ENCODE assay signal across 21 cellular contexts in the genomic region with DNA sequence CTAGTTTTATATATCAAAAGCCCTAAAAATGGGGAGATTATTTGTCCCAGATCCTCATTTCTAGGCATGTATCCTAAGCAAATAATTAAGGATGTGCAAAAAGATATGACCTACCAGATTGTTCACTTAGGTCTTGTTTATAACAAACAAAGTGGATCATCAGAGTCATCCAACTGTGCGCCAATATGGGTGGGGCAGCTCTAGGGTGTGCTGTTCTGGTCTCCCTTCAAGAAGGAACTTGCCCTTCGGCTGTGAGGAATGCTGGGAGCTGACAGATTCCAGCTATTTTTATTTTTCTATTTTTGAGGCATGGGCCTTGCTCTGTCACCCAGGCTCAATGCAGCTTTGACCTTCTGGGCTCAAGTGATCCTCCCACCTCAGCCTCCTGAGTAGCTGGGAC. TPM values are rescaled to one million over a fixed set of nuclear protein-coding genes. Genes with fewer than 3 reads are reported as not detected.
DNase-seq lines count a peak whose midpoint lies in the region; ATAC-seq and TF ChIP-seq lines count a peak whose summit lies in the region.
"Had no signal": no experiment of that assay in that cellular context is flagged by ENCODE, and none has a peak within 500 bp of the region (broad histone marks: within the 10 kb centered on the region; RNA-seq: fewer than 3 reads in every experiment).

No MANE protein-coding gene starts in this region.

- POLR2A ChIA-PET in RWPE1 (lab: Yijun Ruan, JAX; ENCODE audit: low non-redundant PET), result no interaction called here
- POLR2A ChIA-PET in CD8-positive, alpha-beta memory T cell (lab: Charles Lee), result no interaction called here

- H3K27ac ChIP-seq in C4-2B, result peak overlapping the region; percentile 33
- peak overlapping the region; percentile 28; the same call in 1 of the 2 replicates for H3K27ac ChIP-seq in RWPE1
- H3K27ac ChIP-seq in CD8-positive, alpha-beta memory T cell (ENCODE audit: low read depth, low read length), result no peak overlapping the region
- H3K27ac ChIP-seq: SJSA1 had no signal

- CTCF ChIA-PET in RWPE1 (lab: Yijun Ruan, JAX), result no interaction called here
- CTCF ChIA-PET in CD8-positive, alpha-beta memory T cell (lab: Charles Lee), result no interaction called here

- peaks cover 6 to 11% of the 10 kb centered on the region in 2 donors for H3K27me3 Mint-ChIP-seq in CD8-positive, alpha-beta memory T cell
- H3K27me3 Mint-ChIP-seq in effector memory CD8-positive, alpha-beta T cell, result peaks cover 8 to 19% of the 10 kb centered on the region in 2 donors

- no peaks in the 10 kb centered on the region for H3K36me3 ChIP-seq in mucosa of descending colon (ENCODE audit: low read depth)
- no peaks in the 10 kb centered on the region for H3K36me3 ChIP-seq in CD8-positive, alpha-beta memory T cell (ENCODE audit: insufficient read depth, low read length)
- H3K36me3 ChIP-seq: SJSA1 had no signal

- H3K9me3 Mint-ChIP-seq in CD8-positive, alpha-beta memory T cell, result no peaks in the 10 kb centered on the region
- H3K9me3 Mint-ChIP-seq in effector memory CD8-positive, alpha-beta T cell, result no peaks in the 10 kb centered on the region

- H3K27me3 ChIP-seq in CD8-positive, alpha-beta memory T cell (ENCODE audit: insufficient read depth, low read length, poor library complexity, severe bottlenecking), result no peaks in the 10 kb centered on the region
- H3K27me3 ChIP-seq: SJSA1 had no signal

- intact Hi-C loops in mucosa of descending colon (cut with DNase I, micrococcal nuclease), result no loop called here

- no peaks in the 10 kb centered on the region for H3K36me3 Mint-ChIP-seq in CD8-positive, alpha-beta memory T cell
- no peaks in the 10 kb centered on the region for H3K36me3 Mint-ChIP-seq in effector memory CD8-positive, alpha-beta T cell (ENCODE audit: insufficient read depth)
- H3K36me3 Mint-ChIP-seq: CD14-positive monocyte had no signal

- H3K4me3 ChIP-seq in epithelial cell of esophagus (ENCODE audit: low read length), result no peak overlapping the region
- no peak overlapping the region for H3K4me3 ChIP-seq in mucosa of descending colon
- H3K4me3 ChIP-seq in CD8-positive, alpha-beta memory T cell (ENCODE audit: low read length), result no peak overlapping the region
- H3K4me3 ChIP-seq: SJSA1 had no signal

- H3K27ac Mint-ChIP-seq in CD8-positive, alpha-beta memory T cell, result no peak overlapping the region
- H3K27ac Mint-ChIP-seq in effector memory CD8-positive, alpha-beta T cell, result no peak overlapping the region
- H3K27ac Mint-ChIP-seq: CD14-positive monocyte had no signal

- TF ChIP-seq CTCF in C4-2B (conservative IDR thresholded peaks at IDR 0.05) (no peak), RWPE1 (conservative IDR thresholded peaks at IDR 0.05; ENCODE audit: low read depth) (no peak), epithelial cell of esophagus (IDR thresholded peaks at IDR 0.05; ENCODE audit: insufficient read depth, low read depth, low read length, missing control alignments) (no peak), mucosa of descending colon (IDR thresholded peaks at IDR 0.05) (no peak)

- H3K9me3 ChIP-seq in mucosa of descending colon, result no peaks in the 10 kb centered on the region
- H3K9me3 ChIP-seq in CD8-positive, alpha-beta memory T cell (ENCODE audit: low read length), result no peaks in the 10 kb centered on the region
- H3K9me3 ChIP-seq: SJSA1 had no signal

- DNase-seq in RWPE1 (ENCODE audit: low spot score), result peak; percentile 81
- DNase-seq in epithelial cell of esophagus (ENCODE audit: low read depth), result peak; percentile 90
- peak in 1 of 3 donors; percentile 68 for DNase-seq in mucosa of descending colon
- DNase-seq in CD8-positive, alpha-beta memory T cell, result no peak
- DNase-seq in effector memory CD8-positive, alpha-beta T cell, result no peak
- no peak for DNase-seq in HCEC 1CT
- DNase-seq: Kasumi-1, NCI-H1092 treated with DMSO at 0.1 percent for 48 hours, NCI-H146, NCI-H2029, NCI-H226, NCI-H524, NCI-H774 had no signal

- peaks cover 4% of the 10 kb centered on the region for H3K4me1 ChIP-seq in mucosa of descending colon (ENCODE audit: low read depth)
- H3K4me1 ChIP-seq in CD8-positive, alpha-beta memory T cell (ENCODE audit: insufficient read depth, low read length), result no peaks in the 10 kb centered on the region
- H3K4me1 ChIP-seq: SJSA1 had no signal

- no peak overlapping the region for H3K4me3 Mint-ChIP-seq in CD8-positive, alpha-beta memory T cell
- H3K4me3 Mint-ChIP-seq in effector memory CD8-positive, alpha-beta T cell, result no peak overlapping the region
- H3K4me3 Mint-ChIP-seq: CD14-positive monocyte had no signal

- no peaks in the 10 kb centered on the region for H3K4me1 Mint-ChIP-seq in CD8-positive, alpha-beta memory T cell
- H3K4me1 Mint-ChIP-seq in effector memory CD8-positive, alpha-beta T cell (ENCODE audit: low read depth in 2 of 2), result no peaks in the 10 kb centered on the region
- H3K4me1 Mint-ChIP-seq: CD14-positive monocyte had no signal

- peak; percentile 36 for ATAC-seq in mucosa of descending colon
- ATAC-seq in HG02884 (IDR thresholded peaks at IDR 0.05; ENCODE audit: unreplicated experiment), result no peak
- ATAC-seq in effector memory CD8-positive, alpha-beta T cell (replicated peaks), result no peak
- ATAC-seq: Panc1, Right ventricle myocardium inferior had no signal

RNA-seq across cellular contexts. Expression of gene CHP2, which starts 13.8 kb away (rescaled TPM):
- 100 to 1,000 TPM in 2 of 3 donors, 10 to 100 TPM in 1; 97.5 to 432 (median 101) TPM for total RNA-seq in mucosa of descending colon
- total RNA-seq in CD8-positive, alpha-beta memory T cell, result not detected
- polyA plus RNA-seq in CD8-positive, alpha-beta memory T cell, result not detected
- total RNA-seq: A172, H4, Right ventricle myocardium inferior, SJSA1 had no signal
- polyA plus RNA-seq: CD14-positive monocyte had no signal

RNA-seq across cellular contexts. Expression of gene ERN2, which starts 55.6 kb away (rescaled TPM):
- total RNA-seq in mucosa of descending colon, result 100 to 1,000 TPM in 2 of 3 donors, 10 to 100 TPM in 1; 89.4 to 263 (median 154) TPM
- not detected for total RNA-seq in CD8-positive, alpha-beta memory T cell
- polyA plus RNA-seq in CD8-positive, alpha-beta memory T cell, result not detected
- total RNA-seq: A172, H4, Right ventricle myocardium inferior, SJSA1 had no signal
- polyA plus RNA-seq: CD14-positive monocyte had no signal

Comparison
In these comparisons a context has a peak if more than half of its experiments do, and no peak if none do; other contexts are left out.
1. DNase-seq: peak in RWPE1 (single experiment) and epithelial cell of esophagus (single experiment); none in CD8-positive, alpha-beta memory T cell (0 of 5), effector memory CD8-positive, alpha-beta T cell (0 of 3) and HCEC 1CT (single experiment).
2. RNA of gene CHP2, which starts 13.8 kb away (total RNA-seq): 97.5 to 432 TPM in mucosa of descending colon; not detected in CD8-positive, alpha-beta memory T cell; every median in the first group is over 10 times any median in the second.
3. RNA of gene ERN2, which starts 55.6 kb away (total RNA-seq): 89.4 to 263 TPM in mucosa of descending colon; not detected in CD8-positive, alpha-beta memory T cell; every median in the first group is over 10 times any median in the second.